ENCODE assay signal across 8 cellular contexts in genomic region chr6:34055223-34055933, GRCh38.
DNase-seq lines count a peak whose midpoint lies in the region; ATAC-seq and TF ChIP-seq lines count a peak whose summit lies in the region.

No MANE protein-coding gene starts in this region.

- H3K4me3 ChIP-seq in DND-41 (ENCODE audit: low read depth in 1 of 2, low read length in 2 of 2) = no peak overlapping the region

- no peak overlapping the region for H3K4me2 ChIP-seq in DND-41 (ENCODE audit: insufficient read depth, low read length)

- no peaks in the 10 kb centered on the region for H3K27me3 ChIP-seq in DND-41 (ENCODE audit: insufficient read depth, low read length, poor library complexity)

- no peak overlapping the region for H2AFZ ChIP-seq in DND-41 (ENCODE audit: low read depth, low read length)

- ATAC-seq in DND-41 (ENCODE audit: insufficient read depth, low read depth) (peak; percentile 96), Right ventricle myocardium superior (ENCODE audit: poor library complexity) (peak; percentile 72), GM18505 (IDR thresholded peaks at IDR 0.05; ENCODE audit: unreplicated experiment) (no peak), HG03280 (IDR thresholded peaks at IDR 0.05; ENCODE audit: unreplicated experiment) (no peak)

- peak; percentile 92 for TF ChIP-seq CTCF in DND-41 (IDR thresholded peaks at IDR 0.05; ENCODE audit: borderline replicate concordance, extremely low read depth, low read length, poor library complexity, severe bottlenecking)

- H4K20me1 ChIP-seq in DND-41 (ENCODE audit: insufficient read depth, low read length) = peaks cover 11% of the 10 kb centered on the region

- no peak overlapping the region for H3K9ac ChIP-seq in DND-41 (ENCODE audit: low read depth, low read length)

- H3K36me3 ChIP-seq in DND-41 (ENCODE audit: insufficient read depth, low read length) = no peaks in the 10 kb centered on the region

- H3K4me1 ChIP-seq in DND-41 (ENCODE audit: insufficient read depth, low read length) = no peaks in the 10 kb centered on the region

- no peaks in the 10 kb centered on the region for H3K9me3 ChIP-seq in DND-41 (ENCODE audit: insufficient read depth, low read length, severe bottlenecking)

- peak; percentile 67 for DNase-seq in DND-41
- peak; percentile 44 for DNase-seq in LoVo (ENCODE audit: low spot score)
- DNase-seq in SK-N-DZ (ENCODE audit: low spot score) = peak; percentile 70
- DNase-seq in activated naive CD4-positive, alpha-beta T cell treated with Interleukin-2 at 50 U/mL for 16 hours = peak; percentile 65
- peak; percentile 70 for DNase-seq in Right ventricle myocardium superior
- DNase-seq in retina = peak; percentile 88

- intact Hi-C loops in Right ventricle myocardium superior (cut with DNase I) = loop anchor here (5.0 kb wide), 1 partner anchor 97 kb away; no protein-coding TSS in a partner anchor

- H3K79me2 ChIP-seq in DND-41 (ENCODE audit: insufficient read depth, low read length) = no peaks in the 10 kb centered on the region

- TF ChIP-seq POLR2A in GM18505 (IDR thresholded peaks at IDR 0.05; ENCODE audit: borderline replicate concordance, extremely low read depth, insufficient read depth, insufficient read length) = no peak

- no peak overlapping the region for H3K27ac ChIP-seq in DND-41 (ENCODE audit: low read length)

Comparison
In these comparisons a context has a peak if more than half of its experiments do, and no peak if none do; other contexts are left out.
1. ATAC-seq: peak in DND-41 (single experiment) and Right ventricle myocardium superior (single experiment); none in GM18505 (single experiment) and HG03280 (single experiment).
2. Peak in every context shown above with its lines, with median percentiles within 50 percentile points of each other: DNase-seq.